Comparison of ENCODE assay signal across 20 cellular contexts in the genomic region with DNA sequence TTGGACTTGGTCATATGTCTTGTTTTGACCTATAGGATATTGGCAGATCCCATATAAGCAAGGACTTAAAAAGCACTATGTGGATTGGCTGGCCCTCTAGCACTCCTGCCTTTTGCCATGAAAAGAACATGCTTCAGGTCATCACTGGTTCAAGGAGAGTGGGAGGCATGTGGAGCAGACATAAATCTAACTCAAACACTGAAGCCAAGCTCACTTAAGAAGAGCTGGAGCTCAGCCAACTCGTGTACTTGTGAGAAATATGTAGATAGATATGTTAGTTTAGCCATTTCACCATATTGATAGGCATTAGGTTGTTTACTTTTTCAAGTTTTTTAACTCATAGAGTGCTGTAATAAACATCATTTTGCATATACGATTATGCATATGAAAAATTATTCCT. TPM values are rescaled to one million over a fixed set of nuclear protein-coding genes. Genes with fewer than 3 reads are reported as not detected.
"Had no signal": no experiment of that assay in that cellular context is flagged by ENCODE, and none has a peak within 500 bp of the region (broad histone marks: within the 10 kb centered on the region; RNA-seq: fewer than 3 reads in every experiment).

No MANE protein-coding gene starts in this region.

- H3K4me1 Mint-ChIP-seq: activated CD8-positive, alpha-beta memory T cell treated with anti-CD3 and anti-CD28 coated beads, Interleukin-2, amount 10 ng/mL, durations not matched to agents 7 days and 5 days; activated naive CD4-positive, alpha-beta T cell treated with anti-CD3 and anti-CD28 coated beads, Interleukin-2, amount 50 U/mL, for 24 hours; natural killer cell had no signal

- H3K27me3 Mint-ChIP-seq: activated CD8-positive, alpha-beta memory T cell treated with anti-CD3 and anti-CD28 coated beads, Interleukin-2, amount 10 ng/mL, durations not matched to agents 7 days and 5 days; activated naive CD4-positive, alpha-beta T cell treated with anti-CD3 and anti-CD28 coated beads, Interleukin-2, amount 50 U/mL, for 24 hours; activated T-cell treated with anti-CD3 and anti-CD28 coated beads, Interleukin-2, amount 50 U/mL, for 24 hours; dendritic cell treated with granulocyte-macrophage colony-stimulating factor and Interleukin-4, amounts not matched to agents 40 ng/mL and 50 ng/mL, for 4 days had no signal

- H3K4me1 ChIP-seq: transverse colon had no signal

- H3K9me3 ChIP-seq: right atrium auricular region, transverse colon had no signal

- H3K4me3 ChIP-seq: right atrium auricular region, smooth muscle cell, transverse colon had no signal

- H3K27ac Mint-ChIP-seq: activated CD8-positive, alpha-beta memory T cell treated with anti-CD3 and anti-CD28 coated beads, Interleukin-2, amount 10 ng/mL, durations not matched to agents 7 days and 5 days; activated naive CD4-positive, alpha-beta T cell treated with anti-CD3 and anti-CD28 coated beads, Interleukin-2, amount 50 U/mL, for 24 hours; activated T-cell treated with anti-CD3 and anti-CD28 coated beads, Interleukin-2, amount 50 U/mL, for 24 hours; dendritic cell treated with granulocyte-macrophage colony-stimulating factor and Interleukin-4, amounts not matched to agents 40 ng/mL and 50 ng/mL, for 4 days; natural killer cell had no signal

- H3K27me3 ChIP-seq: right atrium auricular region, transverse colon had no signal

- H3K36me3 Mint-ChIP-seq: activated CD8-positive, alpha-beta memory T cell treated with anti-CD3 and anti-CD28 coated beads, Interleukin-2, amount 10 ng/mL, durations not matched to agents 7 days and 5 days; activated naive CD4-positive, alpha-beta T cell treated with anti-CD3 and anti-CD28 coated beads, Interleukin-2, amount 50 U/mL, for 24 hours; brain; natural killer cell had no signal

- H3K36me3 ChIP-seq: right atrium auricular region, transverse colon had no signal

- H3K4me3 Mint-ChIP-seq: activated CD8-positive, alpha-beta memory T cell treated with anti-CD3 and anti-CD28 coated beads, Interleukin-2, amount 10 ng/mL, durations not matched to agents 7 days and 5 days; activated naive CD4-positive, alpha-beta T cell treated with anti-CD3 and anti-CD28 coated beads, Interleukin-2, amount 50 U/mL, for 24 hours; activated T-cell treated with anti-CD3 and anti-CD28 coated beads, Interleukin-2, amount 50 U/mL, for 24 hours; brain; dendritic cell treated with granulocyte-macrophage colony-stimulating factor and Interleukin-4, amounts not matched to agents 40 ng/mL and 50 ng/mL, for 4 days; natural killer cell had no signal

- ATAC-seq: activated CD8-positive, alpha-beta memory T cell treated with anti-CD3 and anti-CD28 coated beads, Interleukin-2, amount 10 ng/mL, durations not matched to agents 7 days and 5 days; esophagus mucosa; left lobe of liver; natural killer cell had no signal

- H3K9me3 Mint-ChIP-seq: activated naive CD4-positive, alpha-beta T cell treated with anti-CD3 and anti-CD28 coated beads, Interleukin-2, amount 50 U/mL, for 24 hours; activated T-cell treated with anti-CD3 and anti-CD28 coated beads, Interleukin-2, amount 50 U/mL, for 24 hours; dendritic cell treated with granulocyte-macrophage colony-stimulating factor and Interleukin-4, amounts not matched to agents 40 ng/mL and 50 ng/mL, for 4 days had no signal

- DNase-seq: activated CD4-positive, alpha-beta T cell treated with anti-CD3 and anti-CD28 coated beads for 1 hour; activated CD4-positive, alpha-beta T cell treated with anti-CD3 and anti-CD28 coated beads, Interleukin-2, amount 50 U/mL, for 48 hours; activated CD8-positive, alpha-beta memory T cell treated with anti-CD3 and anti-CD28 coated beads, Interleukin-2, amount 10 ng/mL, durations not matched to agents 7 days and 5 days; activated effector memory CD4-positive, alpha-beta T cell treated with Interleukin-2 at 50 U/mL for 16 hours; activated T-cell treated with anti-CD3 and anti-CD28 coated beads, Interleukin-2, amount 50 U/mL, for 24 hours; amygdala; foreskin fibroblast; glutamatergic neuron; mammary epithelial cell; natural killer cell; nucleus accumbens; transverse colon had no signal

- H3K27ac ChIP-seq: right atrium auricular region, transverse colon had no signal

RNA-seq across cellular contexts. Expression of gene BBOX1, which starts 19.9 kb away (rescaled TPM):
- total RNA-seq: activated CD8-positive, alpha-beta memory T cell treated with anti-CD3 and anti-CD28 coated beads, Interleukin-2, amount 10 ng/mL, durations not matched to agents 7 days and 5 days; natural killer cell; posterior vena cava; right atrium auricular region; transverse colon had no signal

RNA-seq across cellular contexts. Expression of gene FIBIN, which starts 26.8 kb away (rescaled TPM):
- total RNA-seq: activated CD8-positive, alpha-beta memory T cell treated with anti-CD3 and anti-CD28 coated beads, Interleukin-2, amount 10 ng/mL, durations not matched to agents 7 days and 5 days; natural killer cell had no signal
